In the genomic region with DNA sequence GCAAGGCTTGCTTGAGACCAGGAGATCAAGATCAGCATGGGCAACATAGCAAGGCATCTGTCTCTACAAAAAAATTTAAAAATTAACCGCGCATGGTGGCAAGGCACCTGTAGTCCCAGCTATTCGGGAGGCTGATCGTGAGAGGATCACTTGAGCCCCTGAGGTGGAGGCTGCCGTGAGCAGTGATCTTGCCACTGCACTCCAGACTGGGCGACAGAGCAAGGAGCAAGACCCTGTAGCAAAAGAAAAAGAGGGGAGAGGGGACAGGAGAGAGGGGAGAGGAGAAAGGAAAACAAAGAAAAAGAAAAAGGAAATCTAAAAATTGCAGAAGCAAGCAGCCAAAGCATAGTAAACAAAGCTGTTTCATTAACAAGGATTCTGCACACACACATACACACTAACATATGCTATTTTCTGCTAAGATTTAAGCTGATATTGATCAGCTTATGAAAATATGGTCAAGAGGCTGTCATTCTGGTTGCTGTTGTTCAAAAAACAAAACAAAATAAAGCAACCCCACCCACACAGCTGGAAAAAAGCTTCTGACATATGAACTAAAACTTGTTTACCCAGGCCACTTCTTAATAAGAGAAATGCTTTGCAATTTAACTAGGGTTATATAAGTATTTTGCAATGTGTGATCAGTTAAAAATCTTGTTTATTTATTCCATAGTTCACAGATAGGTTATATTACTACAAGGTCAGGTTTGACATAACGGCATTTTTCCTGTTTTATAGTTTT, we compare ENCODE assay signal across 1 cellular context.
TF ChIP-seq lines count a peak whose summit lies in the region.

No MANE protein-coding gene starts in this region.

TF ChIP-seq in endothelial cell of umbilical vein, 7 proteins besides CTCF, POLR2A, EP300 and RAD21 (continued from another document):
- no peak for TF ChIP-seq MYC (IDR thresholded peaks at IDR 0.05; ENCODE audit: low read depth, low read length)
